ENCODE assay signal across 1 cellular context in genomic region chr6:143744593-143745151, GRCh38.
TF ChIP-seq lines count a peak whose summit lies in the region.

No MANE protein-coding gene starts in this region.

TF ChIP-seq in H1, 55 proteins besides CTCF, POLR2A, EP300 and RAD21 (continued from another document):
- no peak for TF ChIP-seq CHD7 (IDR thresholded peaks at IDR 0.05; ENCODE audit: insufficient replicate concordance, low read length)
- no peak for TF ChIP-seq TAF1 (IDR thresholded peaks at IDR 0.05; ENCODE audit: low read depth, low read length)
- no peak for TF ChIP-seq ASH2L (IDR thresholded peaks at IDR 0.05; ENCODE audit: low read length)
- no peak for TF ChIP-seq ATF2 (IDR thresholded peaks at IDR 0.05; ENCODE audit: low read length)
- no peak for TF ChIP-seq NANOG (IDR thresholded peaks at IDR 0.05; ENCODE audit: insufficient read depth, low read depth, low read length, poor library complexity, severe bottlenecking)
- TF ChIP-seq GTF2F1 (IDR thresholded peaks at IDR 0.05; ENCODE audit: borderline replicate concordance, low read depth, low read length): no peak
